ENCODE assay signal across 1 cellular context in genomic region chr7:98278936-98279335, GRCh38.
TF ChIP-seq lines count a peak whose summit lies in the region.

No MANE protein-coding gene starts in this region.

TF ChIP-seq in IMR-90, 13 proteins besides CTCF, POLR2A, EP300 and RAD21:
- no peak for TF ChIP-seq RFX5 (IDR thresholded peaks at IDR 0.05; ENCODE audit: low read depth, low read length)
- no peak for TF ChIP-seq CEBPB (IDR thresholded peaks at IDR 0.05; ENCODE audit: low read depth, low read length)
- TF ChIP-seq NFE2L2 (IDR thresholded peaks at IDR 0.05; ENCODE audit: low read depth, low read length): no peak
- no peak for TF ChIP-seq SMC3 (IDR thresholded peaks at IDR 0.05; ENCODE audit: low read depth, low read length)
- no peak for TF ChIP-seq RCOR1 (IDR thresholded peaks at IDR 0.05; ENCODE audit: insufficient replicate concordance, low read length)
- TF ChIP-seq USF2 (IDR thresholded peaks at IDR 0.05; ENCODE audit: low read depth, low read length): no peak
- no peak for TF ChIP-seq FOS (IDR thresholded peaks at IDR 0.05; ENCODE audit: low read depth, low read length)
- TF ChIP-seq ELK1 (IDR thresholded peaks at IDR 0.05; ENCODE audit: borderline replicate concordance, low read depth, low read length): no peak
- no peak for TF ChIP-seq MAZ (IDR thresholded peaks at IDR 0.05; ENCODE audit: borderline replicate concordance, low read depth, low read length)
- no peak for TF ChIP-seq MAFK (IDR thresholded peaks at IDR 0.05; ENCODE audit: low read depth, low read length)
- no peak for TF ChIP-seq BHLHE40 (IDR thresholded peaks at IDR 0.05; ENCODE audit: low read depth, low read length)
- no peak for TF ChIP-seq MXI1 (IDR thresholded peaks at IDR 0.05; ENCODE audit: borderline replicate concordance, low read depth, low read length)
- no peak for TF ChIP-seq CHD1 (IDR thresholded peaks at IDR 0.05; ENCODE audit: low read depth, low read length)
